In the genomic region with DNA sequence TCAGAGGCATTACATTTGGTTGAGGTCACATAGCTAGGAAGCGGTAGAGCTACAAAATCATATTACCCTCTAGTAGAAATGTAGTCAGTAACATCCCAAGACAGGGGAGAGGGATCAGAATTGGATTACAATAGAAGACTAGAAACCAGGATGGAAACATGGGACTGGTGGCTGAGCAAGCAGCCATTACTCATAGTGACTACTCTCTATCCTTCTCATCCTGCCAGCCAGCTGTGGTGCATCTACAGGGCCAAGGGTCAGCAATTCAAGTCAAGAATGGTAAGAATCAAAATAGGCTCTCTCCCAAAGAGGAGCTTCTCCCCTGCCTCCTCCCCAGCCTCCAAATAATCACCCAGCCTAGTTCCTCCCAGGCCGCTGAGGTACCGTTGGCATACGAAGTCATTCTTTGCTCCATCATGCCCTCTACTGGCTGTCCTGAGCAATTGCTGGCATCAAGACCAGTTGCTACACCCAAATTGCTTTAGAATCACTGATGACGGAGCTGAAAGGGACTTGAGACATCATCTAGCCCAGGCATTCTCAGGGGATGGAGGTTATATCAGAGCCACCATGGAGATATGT, we compare ENCODE assay signal across 10 cellular contexts. TPM values are rescaled to one million over a fixed set of nuclear protein-coding genes. Genes with fewer than 3 reads are reported as not detected.
A peak's percentile ranks its signal among the peaks of the same experiment; 100 is the strongest.
DNase-seq lines count a peak whose midpoint lies in the region; ATAC-seq and TF ChIP-seq lines count a peak whose summit lies in the region.
"Had no signal": no experiment of that assay in that cellular context is flagged by ENCODE, and none has a peak within 500 bp of the region (broad histone marks: within the 10 kb centered on the region; RNA-seq: fewer than 3 reads in every experiment).

No MANE protein-coding gene starts in this region.

- no peaks in the 10 kb centered on the region for H3K27me3 Mint-ChIP-seq in CD4-positive, alpha-beta T cell

- H3K4me3 Mint-ChIP-seq in CD4-positive, alpha-beta T cell: no peak overlapping the region

- no peaks in the 10 kb centered on the region for H3K9me3 Mint-ChIP-seq in CD4-positive, alpha-beta T cell

- TF ChIP-seq CTCF in CD4-positive, alpha-beta T cell (IDR thresholded peaks at IDR 0.05): peak; percentile 35
- peak; percentile 84 for TF ChIP-seq CTCF in retinal pigment epithelial cell (conservative IDR thresholded peaks at IDR 0.05; ENCODE audit: low read depth, low read length)

- intact Hi-C loops in CD4-positive, alpha-beta T cell (cut with DNase I, micrococcal nuclease): loop anchor here in 1 of 2 experiments (5.0 kb wide), 1 partner anchor 102 kb away; the partner anchor contains the start of gene IGBP1
- intact Hi-C loops in head of caudate nucleus (cut with DNase I): loop anchor here (10.0 kb wide), 1 partner anchor 496 kb away; no protein-coding TSS in a partner anchor

- ATAC-seq in CD4-positive, alpha-beta T cell (ENCODE audit: poor library complexity): no peak
- ATAC-seq in GM18868 (IDR thresholded peaks at IDR 0.05; ENCODE audit: unreplicated experiment) (peak; percentile 78), HG03439 (IDR thresholded peaks at IDR 0.05; ENCODE audit: unreplicated experiment) (peak; percentile 81), HG03108 (IDR thresholded peaks at IDR 0.05; ENCODE audit: unreplicated experiment) (no peak)

- DNase-seq in CD4-positive, alpha-beta T cell: peak in 7 of 10 experiments; percentile 5 to 32 (median 11)
- DNase-seq in NOMO-1 treated with DMSO at 0.1 percent for 48 hours (lab: John Stamatoyannopoulos, UW; ENCODE audit: unreplicated experiment) (peak; percentile 64), head of caudate nucleus (peak in 37 of 42 donors; percentile 3 to 71 (median 45)), retinal pigment epithelial cell (ENCODE audit: low read depth) (no peak)
- DNase-seq in activated effector memory CD4-positive, alpha-beta T cell treated with anti-CD3 and anti-CD28 coated beads, Interleukin-2, amount 50 U/mL, for 16 hours: peak; percentile 64

- POLR2A ChIA-PET in CD4-positive, alpha-beta T cell (lab: Charles Lee): no interaction called here

- H3K4me1 Mint-ChIP-seq in CD4-positive, alpha-beta T cell (ENCODE audit: low read depth): peaks cover 19% of the 10 kb centered on the region

- H3K9me3 ChIP-seq in CD4-positive, alpha-beta T cell (ENCODE audit: control insufficient read depth, low read length): no peaks in the 10 kb centered on the region
- H3K9me3 ChIP-seq: SJSA1 had no signal

- no peaks in the 10 kb centered on the region for H3K27me3 ChIP-seq in CD4-positive, alpha-beta T cell (ENCODE audit: control insufficient read depth, insufficient read depth, low read length)
- H3K27me3 ChIP-seq: SJSA1 had no signal

- no peak overlapping the region for H3K27ac ChIP-seq in CD4-positive, alpha-beta T cell (ENCODE audit: low read depth, low read length)
- H3K27ac ChIP-seq: SJSA1 had no signal

- H3K27ac Mint-ChIP-seq in CD4-positive, alpha-beta T cell: no peak overlapping the region

- H3K4me3 ChIP-seq in retinal pigment epithelial cell (ENCODE audit: low read length): no peak overlapping the region
- H3K4me3 ChIP-seq: SJSA1 had no signal

- CTCF ChIA-PET in CD4-positive, alpha-beta T cell (lab: Charles Lee): interaction anchor here (0.8 to 1.7 kb wide), 2 partner anchors 52 to 103 kb away, joined by 3 to 5 read pairs; partner anchors contain the start of gene IGBP1

- H3K36me3 Mint-ChIP-seq in CD4-positive, alpha-beta T cell (ENCODE audit: low read depth): no peaks in the 10 kb centered on the region

RNA-seq across cellular contexts. Expression of gene AWAT2, which starts 19.4 kb away (rescaled TPM):
- total RNA-seq in CD4-positive, alpha-beta T cell: not detected
- total RNA-seq: SJSA1, skeletal muscle tissue had no signal

RNA-seq across cellular contexts. Expression of gene OTUD6A, which starts 31.9 kb away (rescaled TPM):
- total RNA-seq in CD4-positive, alpha-beta T cell: not detected
- total RNA-seq: SJSA1, skeletal muscle tissue had no signal

Comparison
In these comparisons a context has a peak if more than half of its experiments do, and no peak if none do; other contexts are left out.
1. ATAC-seq: peak in GM18868 (single experiment) and HG03439 (single experiment); none in CD4-positive, alpha-beta T cell (single experiment) and HG03108 (single experiment).